In the genomic region with DNA sequence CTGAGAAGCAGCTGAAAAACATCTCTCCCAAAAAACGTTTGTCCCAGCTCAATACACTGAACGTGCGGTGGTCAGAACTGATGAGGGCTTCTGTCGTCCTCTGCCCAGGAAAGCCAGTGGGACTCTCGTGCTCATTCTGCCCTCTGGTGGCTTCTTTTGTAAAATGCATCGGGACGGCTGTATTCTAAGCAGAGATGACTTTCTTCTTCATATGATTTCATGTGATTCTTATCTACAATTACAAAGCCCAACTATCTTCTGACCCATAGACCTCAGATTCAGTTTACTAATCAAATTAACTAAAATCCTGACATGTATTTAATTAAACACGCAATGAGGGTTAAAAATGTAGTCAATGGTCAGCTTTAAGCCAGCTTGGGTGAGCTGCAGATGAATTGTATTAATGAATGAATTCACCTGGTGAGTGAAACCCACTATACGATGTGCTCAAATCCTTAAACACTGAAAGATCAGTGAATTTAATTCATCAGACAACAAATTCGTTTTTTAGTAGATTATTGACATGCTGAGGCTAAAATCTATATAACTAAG, we compare ENCODE assay signal across 8 cellular contexts.
A peak's percentile ranks its signal among the peaks of the same experiment; 100 is the strongest.
DNase-seq lines count a peak whose midpoint lies in the region; ATAC-seq, FAIRE-seq and TF ChIP-seq lines count a peak whose summit lies in the region.

No MANE protein-coding gene starts in this region.

- no peak overlapping the region for H3K27ac Mint-ChIP-seq in CD14-positive monocyte
- H3K27ac Mint-ChIP-seq in activated CD8-positive, alpha-beta memory T cell treated with anti-CD3 and anti-CD28 coated beads, Interleukin-2, amount 10 ng/mL, durations not matched to agents 7 days and 5 days = no peak overlapping the region
- no peak overlapping the region for H3K27ac Mint-ChIP-seq in stimulated activated naive B cell treated with anti-CD40 and anti-IgM and Interleukin-4, amounts not matched to agents 10 μg/mL and 1 μg/mL and 100 μg/mL, for 72 hours

- no peaks in the 10 kb centered on the region for H3K36me3 Mint-ChIP-seq in CD14-positive monocyte
- H3K36me3 Mint-ChIP-seq in activated CD8-positive, alpha-beta memory T cell treated with anti-CD3 and anti-CD28 coated beads, Interleukin-2, amount 10 ng/mL, durations not matched to agents 7 days and 5 days = no peaks in the 10 kb centered on the region
- no peaks in the 10 kb centered on the region for H3K36me3 Mint-ChIP-seq in stimulated activated naive B cell treated with anti-CD40 and anti-IgM and Interleukin-4, amounts not matched to agents 10 μg/mL and 1 μg/mL and 100 μg/mL, for 72 hours

- peak; percentile 77 for TF ChIP-seq CTCF in CD14-positive monocyte (IDR thresholded peaks at IDR 0.05)

- intact Hi-C loops in CD14-positive monocyte (cut with micrococcal nuclease) = no loop called here

- H3K4me1 Mint-ChIP-seq in CD14-positive monocyte = peaks cover 3% of the 10 kb centered on the region
- H3K4me1 Mint-ChIP-seq in activated CD8-positive, alpha-beta memory T cell treated with anti-CD3 and anti-CD28 coated beads, Interleukin-2, amount 10 ng/mL, durations not matched to agents 7 days and 5 days = peaks cover 3% of the 10 kb centered on the region
- no peaks in the 10 kb centered on the region for H3K4me1 Mint-ChIP-seq in stimulated activated naive B cell treated with anti-CD40 and anti-IgM and Interleukin-4, amounts not matched to agents 10 μg/mL and 1 μg/mL and 100 μg/mL, for 72 hours

- DNase-seq in CD14-positive monocyte (ENCODE audit: low spot score) = no peak
- DNase-seq in GM19238 (ENCODE audit: insufficient read length, low spot score) = peak; percentile 28
- DNase-seq in NOMO-1 (lab: John Stamatoyannopoulos, UW; ENCODE audit: unreplicated experiment in 2 of 2) = peak; percentile 38 to 44
- DNase-seq in activated CD8-positive, alpha-beta memory T cell treated with anti-CD3 and anti-CD28 coated beads, Interleukin-2, amount 10 ng/mL, durations not matched to agents 7 days and 5 days = peak; percentile 69
- peak; percentile 69 for DNase-seq in middle frontal gyrus (ENCODE audit: extremely low spot score, low spot score)
- peak; percentile 28 for DNase-seq in stimulated activated naive B cell treated with anti-CD40 and anti-IgM and Interleukin-4, amounts not matched to agents 10 μg/mL and 1 μg/mL and 100 μg/mL, for 72 hours

- H3K9me3 Mint-ChIP-seq in CD14-positive monocyte = peaks cover 0 to 6% (median 0%) of the 10 kb centered on the region in 7 donors
- no peaks in the 10 kb centered on the region for H3K9me3 Mint-ChIP-seq in activated CD8-positive, alpha-beta memory T cell treated with anti-CD3 and anti-CD28 coated beads, Interleukin-2, amount 10 ng/mL, durations not matched to agents 7 days and 5 days (ENCODE audit: low read depth)
- H3K9me3 Mint-ChIP-seq in stimulated activated naive B cell treated with anti-CD40 and anti-IgM and Interleukin-4, amounts not matched to agents 10 μg/mL and 1 μg/mL and 100 μg/mL, for 72 hours = peaks cover 0 to 5% of the 10 kb centered on the region in 2 donors

- CTCF ChIA-PET in activated CD8-positive, alpha-beta memory T cell treated with anti-CD3 and anti-CD28 coated beads, Interleukin-2, amount 10 ng/mL, durations not matched to agents 7 days and 5 days (lab: Charles Lee) = interaction anchor here (0.6 to 4.5 kb wide), 21 partner anchors 11 to 1243 kb away, joined by 3 to 26 read pairs (median 4); no protein-coding TSS in a partner anchor

- H3K4me3 Mint-ChIP-seq in CD14-positive monocyte = peak overlapping the region in 1 of 2 donors; percentile 68
- peak overlapping the region; percentile 25 for H3K4me3 Mint-ChIP-seq in activated CD8-positive, alpha-beta memory T cell treated with anti-CD3 and anti-CD28 coated beads, Interleukin-2, amount 10 ng/mL, durations not matched to agents 7 days and 5 days
- H3K4me3 Mint-ChIP-seq in stimulated activated naive B cell treated with anti-CD40 and anti-IgM and Interleukin-4, amounts not matched to agents 10 μg/mL and 1 μg/mL and 100 μg/mL, for 72 hours = no peak overlapping the region

- FAIRE-seq in endometrium (lab: Jason Lieb, UNC) = peak; percentile 89

- H3K27me3 Mint-ChIP-seq in CD14-positive monocyte (ENCODE audit: low read depth in 3 of 3) = peaks cover 10 to 19% (median 16%) of the 10 kb centered on the region in 3 donors
- peaks cover 32% of the 10 kb centered on the region for H3K27me3 Mint-ChIP-seq in activated CD8-positive, alpha-beta memory T cell treated with anti-CD3 and anti-CD28 coated beads, Interleukin-2, amount 10 ng/mL, durations not matched to agents 7 days and 5 days
- peaks cover 22 to 66% of the 10 kb centered on the region in 2 donors for H3K27me3 Mint-ChIP-seq in stimulated activated naive B cell treated with anti-CD40 and anti-IgM and Interleukin-4, amounts not matched to agents 10 μg/mL and 1 μg/mL and 100 μg/mL, for 72 hours

- peak; percentile 65 for ATAC-seq in HG03469 (IDR thresholded peaks at IDR 0.05; ENCODE audit: unreplicated experiment)
- peak; percentile 76 for ATAC-seq in activated CD8-positive, alpha-beta memory T cell treated with anti-CD3 and anti-CD28 coated beads, Interleukin-2, amount 10 ng/mL, durations not matched to agents 7 days and 5 days
- ATAC-seq in stimulated activated naive B cell treated with anti-CD40 and anti-IgM and Interleukin-4, amounts not matched to agents 10 μg/mL and 1 μg/mL and 100 μg/mL, for 72 hours (replicated peaks) = peak; percentile 69 to 73
